In genomic region chr7:102979670-102980069, GRCh38 we compare ENCODE assay signal across 7 cellular contexts.
"Had no signal": no experiment of that assay in that cellular context is flagged by ENCODE, and none has a peak within 500 bp of the region (broad histone marks: within the 10 kb centered on the region; RNA-seq: fewer than 3 reads in every experiment).

No MANE protein-coding gene starts in this region.

- H3K4me3 Mint-ChIP-seq: IgD-negative memory B cell had no signal

- H3K27ac ChIP-seq: HL-60 had no signal

- H3K27me3 Mint-ChIP-seq: IgD-negative memory B cell had no signal

- H3K27ac Mint-ChIP-seq: IgD-negative memory B cell had no signal

- FAIRE-seq: HepG2, HTR-8/SVneo had no signal

- ATAC-seq: HepG2 had no signal

- DNase-seq: IMR-90, KBM-7, KG1 had no signal
